ENCODE assay signal across 12 cellular contexts in the genomic region with DNA sequence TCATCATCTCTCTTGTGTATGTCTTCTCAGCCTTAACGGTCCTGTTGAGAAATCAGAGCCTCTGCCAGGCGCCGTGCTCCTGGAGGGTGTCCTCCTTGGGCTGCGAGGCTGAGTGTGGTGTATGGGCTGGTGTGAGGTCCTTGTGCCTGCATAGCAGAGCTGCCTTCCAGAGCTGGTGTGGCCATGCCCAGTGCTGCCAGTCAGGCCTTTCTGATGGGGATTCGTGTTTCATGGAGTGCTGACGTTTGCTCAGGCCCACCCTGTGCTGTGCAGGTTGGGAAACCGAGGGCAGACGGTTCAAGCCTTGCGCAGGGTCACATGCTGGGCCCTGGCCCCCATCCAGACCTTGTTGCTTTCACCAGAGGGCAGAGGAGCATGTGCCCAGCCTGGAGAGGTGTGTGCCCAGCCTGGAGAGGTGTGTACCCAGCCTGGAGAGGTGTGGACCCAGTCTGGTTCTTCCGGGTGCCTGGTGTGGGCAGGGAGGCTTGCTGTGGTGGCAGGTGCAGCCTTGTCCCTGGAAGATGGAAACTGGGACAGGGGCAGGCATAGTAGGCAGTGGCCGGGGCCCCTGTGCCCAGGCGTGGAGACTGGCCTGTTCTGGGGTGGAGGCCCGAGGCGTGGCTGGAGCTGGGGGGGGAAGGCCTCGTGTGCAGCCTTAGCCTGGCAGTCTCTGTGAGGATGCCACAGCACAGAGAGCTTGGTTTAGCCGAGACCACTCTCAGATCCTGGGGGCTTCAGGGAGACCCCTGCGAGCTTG.
DNase-seq lines count a peak whose midpoint lies in the region; ATAC-seq, FAIRE-seq and TF ChIP-seq lines count a peak whose summit lies in the region.
"Had no signal": no experiment of that assay in that cellular context is flagged by ENCODE, and none has a peak within 500 bp of the region (broad histone marks: within the 10 kb centered on the region; RNA-seq: fewer than 3 reads in every experiment).

No MANE protein-coding gene starts in this region.

- TF ChIP-seq POLR2A in suprapubic skin (IDR thresholded peaks at IDR 0.05): no peak
- TF ChIP-seq POLR2A in GM12891 (IDR thresholded peaks at IDR 0.05; ENCODE audit: low read depth, low read length): no peak
- TF ChIP-seq POLR2A in GM18505 (IDR thresholded peaks at IDR 0.05; ENCODE audit: borderline replicate concordance, extremely low read depth, insufficient read depth, insufficient read length): no peak

- peak overlapping the region; percentile 97 for H3K27ac ChIP-seq in RWPE1
- peak overlapping the region; percentile 82 for H3K27ac ChIP-seq in suprapubic skin

- POLR2A ChIA-PET in RWPE1 (lab: Yijun Ruan, JAX; ENCODE audit: low non-redundant PET): interaction anchor here (0.5 to 0.8 kb wide), 2 partner anchors 31 to 54 kb away, joined by 3 read pairs; no protein-coding TSS in a partner anchor

- peaks cover 100% of the 10 kb centered on the region for H3K4me1 ChIP-seq in suprapubic skin

- peak; percentile 15 for DNase-seq in NCI-H2196 (lab: John Stamatoyannopoulos, UW; ENCODE audit: unreplicated experiment)
- DNase-seq in NCI-H2196 treated with DMSO at 0.1 percent for 48 hours (lab: John Stamatoyannopoulos, UW; ENCODE audit: unreplicated experiment): no peak
- no peak for DNase-seq in RWPE1 (ENCODE audit: low spot score)
- peak; percentile 97 for DNase-seq in left lobe of liver (ENCODE audit: low spot score)
- no peak for DNase-seq in suprapubic skin (ENCODE audit: low spot score in 2 of 2)
- DNase-seq in NCI-H2107 (lab: John Stamatoyannopoulos, UW): no peak
- DNase-seq in GM12891 (ENCODE audit: insufficient read length, low spot score): no peak
- DNase-seq: Karpas-422 had no signal

- no peaks in the 10 kb centered on the region for H3K27me3 ChIP-seq in suprapubic skin

- peaks cover 8% of the 10 kb centered on the region for H3K36me3 ChIP-seq in suprapubic skin
- H3K36me3 ChIP-seq: HAP-1 had no signal

- ATAC-seq in left lobe of liver: peak; percentile 56
- ATAC-seq in GM18505 (IDR thresholded peaks at IDR 0.05; ENCODE audit: unreplicated experiment): no peak

- CTCF ChIA-PET in RWPE1 (lab: Yijun Ruan, JAX): interaction anchor here (0.7 to 2.0 kb wide), 5 partner anchors 10 to 241 kb away, joined by 3 to 7 read pairs (median 3); no protein-coding TSS in a partner anchor

- WGBS in suprapubic skin: 59% methylated on average over 8 of the region's 17 CpGs

- TF ChIP-seq CTCF in RWPE1 (conservative IDR thresholded peaks at IDR 0.05; ENCODE audit: low read depth) (no peak), suprapubic skin (IDR thresholded peaks at IDR 0.05) (no peak)

- TF ChIP-seq EP300 in suprapubic skin (IDR thresholded peaks at IDR 0.05): no peak

- no peak overlapping the region for H3K4me3 ChIP-seq in suprapubic skin
- H3K4me3 ChIP-seq: HAP-1 had no signal

- FAIRE-seq in GM12891 (lab: Jason Lieb, UNC): no peak
- FAIRE-seq: A204.1, RCC 7860 had no signal

- no peaks in the 10 kb centered on the region for H3K9me3 ChIP-seq in suprapubic skin
- H3K9me3 ChIP-seq: HAP-1 had no signal

TF ChIP-seq in GM12891, 5 proteins besides CTCF, POLR2A, EP300 and RAD21:
- no peak for TF ChIP-seq SPI1 (IDR thresholded peaks at IDR 0.05; ENCODE audit: low read depth, low read length)
- no peak for TF ChIP-seq POU2F2 (IDR thresholded peaks at IDR 0.05; ENCODE audit: low read depth, low read length)
- TF ChIP-seq PAX5 (IDR thresholded peaks at IDR 0.05; ENCODE audit: insufficient read depth, low read length, severe bottlenecking): no peak
- TF ChIP-seq TAF1 (IDR thresholded peaks at IDR 0.05; ENCODE audit: low read depth, low read length): no peak
- TF ChIP-seq POLR2AphosphoS5 (IDR thresholded peaks at IDR 0.05; ENCODE audit: low read depth, low read length): no peak

Comparison
In these comparisons a context has a peak if more than half of its experiments do, and no peak if none do; other contexts are left out.
1. DNase-seq: peak in NCI-H2196 (single experiment) and left lobe of liver (single experiment); none in NCI-H2196 treated with DMSO at 0.1 percent for 48 hours (single experiment), RWPE1 (single experiment), suprapubic skin (0 of 2), NCI-H2107 (single experiment) and GM12891 (single experiment).